9 cellular contexts compared by ENCODE assay signal in the genomic region with DNA sequence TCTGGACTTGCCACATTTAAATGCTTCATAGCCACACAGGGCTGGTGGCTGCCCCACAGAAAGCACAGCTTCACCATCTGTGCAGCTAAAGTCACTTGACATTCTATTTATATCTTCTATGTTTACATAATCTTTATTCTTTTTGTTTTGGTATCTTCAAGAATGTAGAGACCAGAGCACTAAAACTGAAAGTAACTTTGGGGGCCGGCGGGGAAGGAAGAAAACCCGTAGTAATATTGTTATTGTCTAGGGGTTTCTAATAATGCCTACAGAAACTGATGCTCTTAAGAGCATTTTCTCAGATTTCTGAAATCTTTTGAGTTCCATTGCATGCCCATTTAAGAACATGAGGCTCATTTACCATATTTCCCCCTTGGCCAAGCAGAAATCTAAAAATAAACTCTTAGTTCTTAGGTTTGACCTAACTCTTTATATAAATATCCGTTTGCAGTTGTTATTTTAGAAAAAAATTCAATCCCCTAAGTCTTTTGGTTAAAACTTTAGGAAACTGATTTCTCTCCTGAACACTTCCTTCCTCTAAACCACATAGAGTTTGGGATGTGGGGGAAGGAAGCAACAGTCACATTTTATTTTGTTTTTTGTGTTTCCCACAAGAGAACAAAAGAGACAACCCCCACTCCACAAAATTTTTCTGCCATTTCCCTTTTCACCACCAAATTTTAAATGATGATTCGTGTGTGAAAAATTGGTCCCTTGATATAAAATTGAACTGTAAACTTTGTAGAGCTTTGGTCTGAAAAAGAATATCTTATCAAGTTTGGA.
DNase-seq lines count a peak whose midpoint lies in the region; ATAC-seq, FAIRE-seq and TF ChIP-seq lines count a peak whose summit lies in the region.
"Had no signal": no experiment of that assay in that cellular context is flagged by ENCODE, and none has a peak within 500 bp of the region (broad histone marks: within the 10 kb centered on the region; RNA-seq: fewer than 3 reads in every experiment).

No MANE protein-coding gene starts in this region.

- H3K9me3 Mint-ChIP-seq in activated T-cell treated with anti-CD3 and anti-CD28 coated beads, Interleukin-2, amount 50 U/mL, for 4 hours = no peaks in the 10 kb centered on the region
- H3K9me3 Mint-ChIP-seq in activated naive CD8-positive, alpha-beta T cell (ENCODE audit: low read depth) = no peaks in the 10 kb centered on the region
- H3K9me3 Mint-ChIP-seq in osteocyte (ENCODE audit: unreplicated experiment) = no peaks in the 10 kb centered on the region
- no peaks in the 10 kb centered on the region for H3K9me3 Mint-ChIP-seq in activated CD4-positive, alpha-beta T cell treated with anti-CD3 and anti-CD28 coated beads, Interleukin-2, amount 10 ng/mL, durations not matched to agents 24 days and 14 days

- no peak for FAIRE-seq in HTR-8/SVneo (lab: Jason Lieb, UNC)
- FAIRE-seq: pancreas had no signal

- peak overlapping the region; percentile 33 for H3K4me3 Mint-ChIP-seq in activated T-cell treated with anti-CD3 and anti-CD28 coated beads, Interleukin-2, amount 50 U/mL, for 4 hours
- peak overlapping the region; percentile 38 for H3K4me3 Mint-ChIP-seq in activated naive CD8-positive, alpha-beta T cell
- H3K4me3 Mint-ChIP-seq in osteocyte (ENCODE audit: unreplicated experiment) = peak overlapping the region; percentile 57
- no peak overlapping the region for H3K4me3 Mint-ChIP-seq in activated CD4-positive, alpha-beta T cell treated with anti-CD3 and anti-CD28 coated beads, Interleukin-2, amount 10 ng/mL, durations not matched to agents 24 days and 14 days

- no peak overlapping the region for H3K27ac Mint-ChIP-seq in activated naive CD8-positive, alpha-beta T cell
- peak overlapping the region; percentile 90 for H3K27ac Mint-ChIP-seq in osteocyte (ENCODE audit: unreplicated experiment)
- no peak overlapping the region for H3K27ac Mint-ChIP-seq in activated CD4-positive, alpha-beta T cell treated with anti-CD3 and anti-CD28 coated beads, Interleukin-2, amount 10 ng/mL, durations not matched to agents 24 days and 14 days

- no peak for TF ChIP-seq CTCF in osteocyte (IDR thresholded peaks at IDR 0.05)

- no peak for ATAC-seq in activated T-cell treated with anti-CD3 and anti-CD28 coated beads, Interleukin-2, amount 50 U/mL, for 4 hours
- ATAC-seq in HG03060 (IDR thresholded peaks at IDR 0.05; ENCODE audit: low read depth, unreplicated experiment) = peak; percentile 100

- H3K4me1 Mint-ChIP-seq in activated T-cell treated with anti-CD3 and anti-CD28 coated beads, Interleukin-2, amount 50 U/mL, for 4 hours (ENCODE audit: low read depth) = peaks cover 10% of the 10 kb centered on the region
- peaks cover 7% of the 10 kb centered on the region for H3K4me1 Mint-ChIP-seq in activated naive CD8-positive, alpha-beta T cell (ENCODE audit: low read depth)
- peaks cover 20% of the 10 kb centered on the region for H3K4me1 Mint-ChIP-seq in osteocyte (ENCODE audit: unreplicated experiment)
- no peaks in the 10 kb centered on the region for H3K4me1 Mint-ChIP-seq in activated CD4-positive, alpha-beta T cell treated with anti-CD3 and anti-CD28 coated beads, Interleukin-2, amount 10 ng/mL, durations not matched to agents 24 days and 14 days

- intact Hi-C loops in activated CD4-positive, alpha-beta T cell treated with anti-CD3 and anti-CD28 coated beads, Interleukin-2, amount 10 ng/mL, durations not matched to agents 24 days and 14 days (cut with micrococcal nuclease) = no loop called here

- H3K27me3 Mint-ChIP-seq in activated T-cell treated with anti-CD3 and anti-CD28 coated beads, Interleukin-2, amount 50 U/mL, for 4 hours (ENCODE audit: low read depth) = no peaks in the 10 kb centered on the region
- no peaks in the 10 kb centered on the region for H3K27me3 Mint-ChIP-seq in activated naive CD8-positive, alpha-beta T cell
- no peaks in the 10 kb centered on the region for H3K27me3 Mint-ChIP-seq in osteocyte (ENCODE audit: unreplicated experiment)
- peaks cover 5% of the 10 kb centered on the region for H3K27me3 Mint-ChIP-seq in activated CD4-positive, alpha-beta T cell treated with anti-CD3 and anti-CD28 coated beads, Interleukin-2, amount 10 ng/mL, durations not matched to agents 24 days and 14 days

- DNase-seq in activated T-cell treated with anti-CD3 and anti-CD28 coated beads, Interleukin-2, amount 50 U/mL, for 4 hours = no peak
- no peak for DNase-seq in activated T-cell treated with anti-CD3 and anti-CD28 coated beads for 4 hours
- no peak for DNase-seq in osteocyte (ENCODE audit: extremely low spot score, unreplicated experiment)
- no peak for DNase-seq in HTR-8/SVneo (ENCODE audit: insufficient read length, low spot score)
- DNase-seq in AG20443 (ENCODE audit: low spot score) = no peak
- DNase-seq in activated CD4-positive, alpha-beta T cell treated with anti-CD3 and anti-CD28 coated beads, Interleukin-2, amount 10 ng/mL, durations not matched to agents 24 days and 14 days = no peak
- DNase-seq: pancreas had no signal

- H3K36me3 Mint-ChIP-seq in activated T-cell treated with anti-CD3 and anti-CD28 coated beads, Interleukin-2, amount 50 U/mL, for 4 hours (ENCODE audit: insufficient read depth) = no peaks in the 10 kb centered on the region
- no peaks in the 10 kb centered on the region for H3K36me3 Mint-ChIP-seq in activated naive CD8-positive, alpha-beta T cell
- no peaks in the 10 kb centered on the region for H3K36me3 Mint-ChIP-seq in osteocyte (ENCODE audit: unreplicated experiment)
- H3K36me3 Mint-ChIP-seq in activated CD4-positive, alpha-beta T cell treated with anti-CD3 and anti-CD28 coated beads, Interleukin-2, amount 10 ng/mL, durations not matched to agents 24 days and 14 days (ENCODE audit: low read depth) = no peaks in the 10 kb centered on the region
